In the genomic region with DNA sequence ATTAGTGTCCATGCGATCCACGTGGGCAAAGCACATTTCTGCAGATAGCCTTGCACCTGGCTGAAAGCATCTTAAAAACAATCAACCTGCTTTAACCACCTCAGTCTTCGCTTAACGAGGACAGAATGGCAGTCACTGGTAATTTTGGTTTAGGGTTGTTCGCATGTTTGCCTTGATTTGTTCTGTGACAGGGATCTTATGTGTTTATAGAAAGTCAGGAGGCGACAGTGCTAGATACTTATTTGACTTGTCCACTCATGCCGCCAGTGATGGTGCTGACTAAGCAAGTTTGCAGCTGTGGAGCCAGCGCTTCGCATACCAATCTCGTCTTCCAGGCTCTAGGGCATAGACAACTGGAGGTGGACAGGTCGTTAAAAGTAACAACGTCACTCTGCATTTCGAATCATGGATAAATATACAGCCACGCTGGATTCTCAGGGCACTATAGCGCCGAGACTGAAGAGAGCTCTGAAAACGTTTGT, we compare ENCODE assay signal across 8 cellular contexts. TPM values are rescaled to one million over a fixed set of nuclear protein-coding genes. Genes with fewer than 3 reads are reported as not detected.
DNase-seq lines count a peak whose midpoint lies in the region; ATAC-seq, FAIRE-seq and TF ChIP-seq lines count a peak whose summit lies in the region.

No MANE protein-coding gene starts in this region.

- H3K4me3 ChIP-seq in CD4-positive, CD25-positive, alpha-beta regulatory T cell (ENCODE audit: low read depth, low read length) = peak overlapping the region; percentile 81
- H3K4me3 ChIP-seq in HUES64 (ENCODE audit: low read length) = peak overlapping the region; percentile 85
- H3K4me3 ChIP-seq in astrocyte (ENCODE audit: insufficient read depth, low read depth, low read length) = peak overlapping the region; percentile 93
- H3K4me3 ChIP-seq in left lung = peak overlapping the region; percentile 87 to 94
- peak overlapping the region; percentile 77 to 83 for H3K4me3 ChIP-seq in testis

- intact Hi-C loops in left lung (cut with DNase I) = no loop called here
- intact Hi-C loops in testis (cut with DNase I; ENCODE audit: low total_unique reads) = loop anchor here (10.0 kb wide), 1 partner anchor 76 kb away; no protein-coding TSS in a partner anchor

- H3K27ac ChIP-seq in CD4-positive, CD25-positive, alpha-beta regulatory T cell (ENCODE audit: insufficient read depth, low read length, poor library complexity, severe bottlenecking) = peak overlapping the region; percentile 93
- H3K27ac ChIP-seq in HUES64 (ENCODE audit: low read depth, low read length) = no peak overlapping the region
- H3K27ac ChIP-seq in astrocyte (ENCODE audit: low read depth, low read length) = no peak overlapping the region
- peak overlapping the region in 1 of 2 donors; percentile 92 for H3K27ac ChIP-seq in left lung
- no peak overlapping the region for H3K27ac ChIP-seq in testis

- no peak for DNase-seq in CD4-positive, CD25-positive, alpha-beta regulatory T cell
- DNase-seq in astrocyte (ENCODE audit: low read depth) (no peak), left lung (no peak), testis (peak; percentile 42), NCI-H82 (lab: John Stamatoyannopoulos, UW) (no peak), COR-L47 (lab: John Stamatoyannopoulos, UW) (no peak)

- no peak for ATAC-seq in CD4-positive, CD25-positive, alpha-beta regulatory T cell (ENCODE audit: low read depth in 2 of 2)
- ATAC-seq in left lung (no peak), HG02884 (IDR thresholded peaks at IDR 0.05; ENCODE audit: unreplicated experiment) (no peak)

- peaks cover 0 to 2% (median 0%) of the 10 kb centered on the region in 7 donors for H3K9me3 Mint-ChIP-seq in CD4-positive, CD25-positive, alpha-beta regulatory T cell
- H3K9me3 Mint-ChIP-seq in astrocyte (ENCODE audit: unreplicated experiment) = no peaks in the 10 kb centered on the region

- no peaks in the 10 kb centered on the region for H3K36me3 Mint-ChIP-seq in CD4-positive, CD25-positive, alpha-beta regulatory T cell
- H3K36me3 Mint-ChIP-seq in astrocyte (ENCODE audit: low read depth, unreplicated experiment) = no peaks in the 10 kb centered on the region

- peak overlapping the region in 2 of 3 donors; percentile 93 to 98 for H3K27ac Mint-ChIP-seq in CD4-positive, CD25-positive, alpha-beta regulatory T cell
- H3K27ac Mint-ChIP-seq in astrocyte (ENCODE audit: unreplicated experiment) = peak overlapping the region; percentile 1

- H3K27me3 ChIP-seq in CD4-positive, CD25-positive, alpha-beta regulatory T cell (ENCODE audit: control insufficient read depth, insufficient read depth, low read length) = peaks cover 5% of the 10 kb centered on the region
- peaks cover 46% of the 10 kb centered on the region for H3K27me3 ChIP-seq in HUES64 (ENCODE audit: insufficient read depth, low read length)
- H3K27me3 ChIP-seq in astrocyte (ENCODE audit: insufficient read depth, low read length) = peaks cover 3% of the 10 kb centered on the region
- H3K27me3 ChIP-seq in left lung = peaks cover 0 to 29% of the 10 kb centered on the region in 2 donors
- H3K27me3 ChIP-seq in testis = no peaks in the 10 kb centered on the region

- TF ChIP-seq CTCF in astrocyte (IDR thresholded peaks at IDR 0.05; ENCODE audit: insufficient read depth, low read depth, low read length) = no peak
- no peak for TF ChIP-seq CTCF in left lung (IDR thresholded peaks at IDR 0.05)
- no peak for TF ChIP-seq CTCF in testis (IDR thresholded peaks at IDR 0.05)

- peaks cover 10% of the 10 kb centered on the region for H3K27me3 Mint-ChIP-seq in CD4-positive, CD25-positive, alpha-beta regulatory T cell
- peaks cover 2% of the 10 kb centered on the region for H3K27me3 Mint-ChIP-seq in astrocyte (ENCODE audit: low read depth, unreplicated experiment)

- H3K79me2 ChIP-seq in astrocyte (ENCODE audit: insufficient read depth, low read length) = peaks cover 31% of the 10 kb centered on the region

- H3K4me3 Mint-ChIP-seq in CD4-positive, CD25-positive, alpha-beta regulatory T cell = peak overlapping the region in 3 of 4 donors; percentile 99 to 100 (median 99)
- H3K4me3 Mint-ChIP-seq in astrocyte (ENCODE audit: unreplicated experiment) = peak overlapping the region; percentile 83

- peaks cover 41% of the 10 kb centered on the region for H3K4me1 ChIP-seq in CD4-positive, CD25-positive, alpha-beta regulatory T cell (ENCODE audit: control insufficient read depth, insufficient read depth, low read length, poor library complexity, severe bottlenecking)
- H3K4me1 ChIP-seq in HUES64 (ENCODE audit: insufficient read depth, low read length) = 0 out of 2 replicates have a peak, but pooled peaks cover 4% of the 10 kb centered on the region
- peaks cover 12% of the 10 kb centered on the region for H3K4me1 ChIP-seq in astrocyte (ENCODE audit: insufficient read depth, low read length)
- H3K4me1 ChIP-seq in left lung = peaks cover 27 to 36% of the 10 kb centered on the region in 2 donors
- no peaks in the 10 kb centered on the region for H3K4me1 ChIP-seq in testis

- H3K36me3 ChIP-seq in CD4-positive, CD25-positive, alpha-beta regulatory T cell (ENCODE audit: control insufficient read depth, insufficient read depth, low read length) = no peaks in the 10 kb centered on the region
- peaks cover 13% of the 10 kb centered on the region for H3K36me3 ChIP-seq in HUES64 (ENCODE audit: insufficient read depth, low read length)
- peaks cover 4% of the 10 kb centered on the region for H3K36me3 ChIP-seq in astrocyte (ENCODE audit: insufficient read depth, low read length)
- H3K36me3 ChIP-seq in left lung = no peaks in the 10 kb centered on the region
- H3K36me3 ChIP-seq in testis (ENCODE audit: low read depth, missing control alignments) = no peaks in the 10 kb centered on the region

- H3K4me2 ChIP-seq in astrocyte (ENCODE audit: low read length) = peak overlapping the region; percentile 93

- FAIRE-seq in astrocyte (lab: Jason Lieb, UNC) = no peak

- H3K9ac ChIP-seq in HUES64 (ENCODE audit: low read depth, low read length) = no peak overlapping the region
- peak overlapping the region; percentile 95 for H3K9ac ChIP-seq in astrocyte (ENCODE audit: low read length)

- peaks cover 18 to 37% (median 26%) of the 10 kb centered on the region in 4 donors for H3K4me1 Mint-ChIP-seq in CD4-positive, CD25-positive, alpha-beta regulatory T cell
- peaks cover 13% of the 10 kb centered on the region for H3K4me1 Mint-ChIP-seq in astrocyte (ENCODE audit: low read depth, unreplicated experiment)

- TF ChIP-seq POLR2A in testis (IDR thresholded peaks at IDR 0.05) = no peak

- WGBS in HUES64 = 33% methylated on average over 17 of the region's 17 CpGs
- WGBS in testis, 2 donors = 3 to 6% methylated on average over 17 of the region's 17 CpGs

- H2AFZ ChIP-seq in astrocyte (ENCODE audit: low read depth, low read length) = peak overlapping the region; percentile 94

- no peaks in the 10 kb centered on the region for H3K9me3 ChIP-seq in CD4-positive, CD25-positive, alpha-beta regulatory T cell (ENCODE audit: control insufficient read depth in 2 of 2, low read length in 2 of 2)
- H3K9me3 ChIP-seq in HUES64 (ENCODE audit: insufficient read depth, low read depth, low read length) (no peaks in the 10 kb centered on the region), astrocyte (ENCODE audit: insufficient read depth, low read depth, low read length) (no peaks in the 10 kb centered on the region), left lung (no peaks in the 10 kb centered on the region), testis (no peaks in the 10 kb centered on the region)

- H4K20me1 ChIP-seq in astrocyte (ENCODE audit: insufficient read depth, low read length) = peaks cover 24% of the 10 kb centered on the region

RNA-seq across cellular contexts. Expression of a gene that starts 1.2 kb away (rescaled TPM):
- total RNA-seq in CD4-positive, CD25-positive, alpha-beta regulatory T cell = 98.0 TPM
- polyA plus RNA-seq in CD4-positive, CD25-positive, alpha-beta regulatory T cell = 10 to 100 TPM; 56.9 to 83.9 (median 78.3) TPM
- polyA plus RNA-seq in HUES64 (2013, experiment 1 of 2) = 17.7 TPM
- 21.9 TPM for polyA plus RNA-seq in HUES64 (2013, experiment 2 of 2)
- total RNA-seq in astrocyte = 25.4 and 28.3 TPM in 2 replicates
- 10 to 100 TPM; 59.8 to 99.1 TPM for total RNA-seq in left lung
- total RNA-seq in testis = 10 to 100 TPM; 21.9 to 26.3 TPM
- 27.6 TPM for polyA plus RNA-seq in testis (ENCODE audit: insufficient read depth, low read depth, low replicate concordance)
